ENCODE assay signal across 18 cellular contexts in genomic region chr15:71775857-71776256, GRCh38. TPM values are rescaled to one million over a fixed set of nuclear protein-coding genes. Genes with fewer than 3 reads are reported as not detected.
DNase-seq lines count a peak whose midpoint lies in the region; TF ChIP-seq lines count a peak whose summit lies in the region.
"Had no signal": no experiment of that assay in that cellular context is flagged by ENCODE, and none has a peak within 500 bp of the region (broad histone marks: within the 10 kb centered on the region; RNA-seq: fewer than 3 reads in every experiment).

No MANE protein-coding gene starts in this region.

- H3K4me3 Mint-ChIP-seq in HFFc6 (no peak overlapping the region), MCF 10A (ENCODE audit: unreplicated experiment) (no peak overlapping the region), progenitor cell of endocrine pancreas (ENCODE audit: low read depth) (no peak overlapping the region)
- H3K4me3 Mint-ChIP-seq: CD4-positive, CD25-positive, alpha-beta regulatory T cell; CD8-positive, alpha-beta T cell had no signal

- H3K9me3 Mint-ChIP-seq in HFFc6 (no peaks in the 10 kb centered on the region), MCF 10A (ENCODE audit: unreplicated experiment) (peaks cover 8% of the 10 kb centered on the region), progenitor cell of endocrine pancreas (ENCODE audit: low read depth) (no peaks in the 10 kb centered on the region)
- H3K9me3 Mint-ChIP-seq: CD4-positive, CD25-positive, alpha-beta regulatory T cell; CD8-positive, alpha-beta T cell had no signal

- POLR2A ChIA-PET in MCF 10A (lab: Yijun Ruan, JAX), result interaction anchor here (1.5 kb wide), 1 partner anchor 24 kb away, joined by 3 read pairs; no protein-coding TSS in a partner anchor

- no peak for TF ChIP-seq CTCF in HFFc6 (IDR thresholded peaks at IDR 0.05)
- TF ChIP-seq CTCF in MCF 10A (IDR thresholded peaks at IDR 0.05; ENCODE audit: unreplicated experiment), result no peak
- no peak for TF ChIP-seq CTCF in progenitor cell of endocrine pancreas (IDR thresholded peaks at IDR 0.05; ENCODE audit: unreplicated experiment)

- intact Hi-C loops in MCF 10A (cut with micrococcal nuclease), result no loop called here

- DNase-seq in ELR (ENCODE audit: low read depth), result peak; percentile 44
- peak; percentile 8 for DNase-seq in HFFc6
- peak; percentile 16 for DNase-seq in amniotic epithelial cell (ENCODE audit: low read depth)
- DNase-seq in MCF 10A (ENCODE audit: unreplicated experiment), result no peak
- DNase-seq in COLO668 (lab: John Stamatoyannopoulos, UW; ENCODE audit: unreplicated experiment), result no peak
- DNase-seq in progenitor cell of endocrine pancreas (ENCODE audit: low spot score, unreplicated experiment), result no peak
- DNase-seq: C1 segment of cervical spinal cord; Calu3; CD4-positive, CD25-positive, alpha-beta regulatory T cell; CD8-positive, alpha-beta T cell; DMS53; DMS79 treated with DMSO at 0.1 percent for 48 hours; GF-D8; H7 had no signal

- H3K27ac Mint-ChIP-seq in HFFc6 (peak overlapping the region; percentile 21), MCF 10A (ENCODE audit: low read depth, unreplicated experiment) (no peak overlapping the region), progenitor cell of endocrine pancreas (no peak overlapping the region)
- H3K27ac Mint-ChIP-seq: CD4-positive, CD25-positive, alpha-beta regulatory T cell; CD8-positive, alpha-beta T cell had no signal

- CTCF ChIA-PET in MCF 10A (lab: Yijun Ruan, JAX), result interaction anchor here (1.2 to 2.1 kb wide), 2 partner anchors 23 to 25 kb away, joined by 5 to 6 read pairs; no protein-coding TSS in a partner anchor

- H3K27me3 Mint-ChIP-seq in HFFc6 (ENCODE audit: insufficient read depth) (no peaks in the 10 kb centered on the region; the same call in 1 of the 2 replicates), MCF 10A (ENCODE audit: insufficient read depth, unreplicated experiment) (no peaks in the 10 kb centered on the region), progenitor cell of endocrine pancreas (peaks cover 7% of the 10 kb centered on the region)

- H3K4me1 Mint-ChIP-seq in HFFc6 (ENCODE audit: low read depth) (peaks cover 33% of the 10 kb centered on the region), MCF 10A (ENCODE audit: insufficient read depth, unreplicated experiment) (peaks cover 10% of the 10 kb centered on the region), progenitor cell of endocrine pancreas (ENCODE audit: low read depth) (no peaks in the 10 kb centered on the region)

- BruUV-seq in MCF 10A (replicated peaks; lab: Mats Ljungman, UMichigan), result no TSS peak

- H3K36me3 Mint-ChIP-seq in HFFc6 (ENCODE audit: low read depth), result peaks cover 7% of the 10 kb centered on the region; the same call in 1 of the 2 replicates
- H3K36me3 Mint-ChIP-seq in MCF 10A (ENCODE audit: insufficient read depth, unreplicated experiment), result peaks cover 3% of the 10 kb centered on the region
- H3K36me3 Mint-ChIP-seq in progenitor cell of endocrine pancreas (ENCODE audit: insufficient read depth), result no peaks in the 10 kb centered on the region
- H3K36me3 Mint-ChIP-seq: CD4-positive, CD25-positive, alpha-beta regulatory T cell; CD8-positive, alpha-beta T cell had no signal

RNA-seq across cellular contexts. Expression of gene NR2E3, which starts 34.5 kb away (rescaled TPM):
- not detected for total RNA-seq in HFFc6 (2021; fragmentation: NEBNext Ultra II Directional; extraction: Animal tissue kit (Norgen Biotek cat#: 25700))
- total RNA-seq in MCF 10A (2022), result 0.49 and 0.56 TPM in 2 replicates
- 0.47 TPM in 1 of 2 replicates, not detected in the other for total RNA-seq in progenitor cell of endocrine pancreas
- total RNA-seq: A172; A673; CD4-positive, CD25-positive, alpha-beta regulatory T cell; CD8-positive, alpha-beta T cell; Daoy; G401 had no signal

Comparison
In these comparisons a context has a peak if more than half of its experiments do, and no peak if none do; other contexts are left out.
1. DNase-seq: peak in ELR (single experiment), HFFc6 (single experiment) and amniotic epithelial cell (single experiment); none in MCF 10A (single experiment), COLO668 (single experiment) and progenitor cell of endocrine pancreas (single experiment).